In the genomic region with DNA sequence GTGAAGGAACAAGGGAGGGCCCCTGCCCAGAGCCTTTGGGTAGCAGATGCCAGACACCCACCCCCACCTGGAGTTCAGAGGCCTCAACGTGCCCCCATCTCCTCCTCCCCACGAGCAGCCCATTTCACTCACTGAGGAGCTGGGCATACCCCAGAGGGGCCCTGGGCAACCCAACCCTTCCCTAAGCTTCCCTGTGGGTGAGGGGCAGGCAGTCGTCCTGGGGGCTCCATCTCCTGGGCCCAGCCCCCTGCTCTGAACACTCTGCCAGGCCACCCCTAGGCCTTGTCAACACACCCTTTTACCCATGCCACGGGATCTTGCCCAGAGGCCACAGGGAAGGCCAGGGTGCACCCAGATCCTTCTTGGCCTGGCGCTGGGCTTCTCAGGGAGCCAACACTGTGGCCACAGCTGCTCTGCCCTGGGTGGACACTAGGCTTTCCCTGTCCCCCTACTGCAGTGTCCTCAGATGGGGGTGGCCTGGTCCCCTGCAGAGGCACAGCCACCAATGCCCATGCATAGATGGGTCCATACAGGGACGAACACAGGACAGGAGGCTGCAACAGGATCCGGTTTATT, we compare ENCODE assay signal across 1 cellular context.
TF ChIP-seq lines count a peak whose summit lies in the region.

No MANE protein-coding gene starts in this region.

TF ChIP-seq in HepG2, 621 proteins besides CTCF, POLR2A, EP300 and RAD21 (continued from another document):
- TF ChIP-seq ZXDC (CRISPR knock-in tag; IDR thresholded peaks at IDR 0.05) = 0 out of 2 replicates have a peak, but pooled peaks have one; percentile 21
- peak; percentile 21; the same call in 1 of the 2 replicates for TF ChIP-seq RBFOX2 (IDR thresholded peaks at IDR 0.05; ENCODE audit: low read depth, low read length)
- TF ChIP-seq RBM22 (optimal IDR thresholded peaks at IDR 0.05; ENCODE audit: low read length) = peak; percentile 47
- no peak for TF ChIP-seq AKNA (CRISPR knock-in tag; IDR thresholded peaks at IDR 0.05; ENCODE audit: borderline replicate concordance)
- no peak for TF ChIP-seq ZNF251 (CRISPR knock-in tag; IDR thresholded peaks at IDR 0.05)
- peak; percentile 6; the same call in 1 of the 2 replicates for TF ChIP-seq NCOA1 (CRISPR knock-in tag; IDR thresholded peaks at IDR 0.05)
- TF ChIP-seq ZNF784 (CRISPR knock-in tag; IDR thresholded peaks at IDR 0.05; ENCODE audit: borderline replicate concordance) = 0 out of 2 replicates have a peak, but pooled peaks have one; percentile 61
- no peak for TF ChIP-seq RFXAP (CRISPR knock-in tag; IDR thresholded peaks at IDR 0.05; ENCODE audit: borderline replicate concordance)
- TF ChIP-seq ZFP36L2 (CRISPR knock-in tag; IDR thresholded peaks at IDR 0.05) = no peak
- no peak; the same call in 1 of the 2 replicates for TF ChIP-seq ZFY (CRISPR knock-in tag; IDR thresholded peaks at IDR 0.05)
- peak; percentile 86 for TF ChIP-seq AGO1 (IDR thresholded peaks at IDR 0.05; ENCODE audit: low read depth, low read length, poor library complexity, severe bottlenecking)
- TF ChIP-seq, protein P1, sequence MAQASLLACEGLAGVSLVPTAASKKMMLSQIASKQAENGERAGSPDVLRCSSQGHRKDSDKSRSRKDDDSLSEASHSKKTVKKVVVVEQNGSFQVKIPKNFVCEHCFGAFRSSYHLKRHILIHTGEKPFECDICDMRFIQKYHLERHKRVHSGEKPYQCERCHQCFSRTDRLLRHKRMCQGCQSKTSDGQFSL (CRISPR knock-in tag; IDR thresholded peaks at IDR 0.05) = no peak
- TF ChIP-seq, protein P2, sequence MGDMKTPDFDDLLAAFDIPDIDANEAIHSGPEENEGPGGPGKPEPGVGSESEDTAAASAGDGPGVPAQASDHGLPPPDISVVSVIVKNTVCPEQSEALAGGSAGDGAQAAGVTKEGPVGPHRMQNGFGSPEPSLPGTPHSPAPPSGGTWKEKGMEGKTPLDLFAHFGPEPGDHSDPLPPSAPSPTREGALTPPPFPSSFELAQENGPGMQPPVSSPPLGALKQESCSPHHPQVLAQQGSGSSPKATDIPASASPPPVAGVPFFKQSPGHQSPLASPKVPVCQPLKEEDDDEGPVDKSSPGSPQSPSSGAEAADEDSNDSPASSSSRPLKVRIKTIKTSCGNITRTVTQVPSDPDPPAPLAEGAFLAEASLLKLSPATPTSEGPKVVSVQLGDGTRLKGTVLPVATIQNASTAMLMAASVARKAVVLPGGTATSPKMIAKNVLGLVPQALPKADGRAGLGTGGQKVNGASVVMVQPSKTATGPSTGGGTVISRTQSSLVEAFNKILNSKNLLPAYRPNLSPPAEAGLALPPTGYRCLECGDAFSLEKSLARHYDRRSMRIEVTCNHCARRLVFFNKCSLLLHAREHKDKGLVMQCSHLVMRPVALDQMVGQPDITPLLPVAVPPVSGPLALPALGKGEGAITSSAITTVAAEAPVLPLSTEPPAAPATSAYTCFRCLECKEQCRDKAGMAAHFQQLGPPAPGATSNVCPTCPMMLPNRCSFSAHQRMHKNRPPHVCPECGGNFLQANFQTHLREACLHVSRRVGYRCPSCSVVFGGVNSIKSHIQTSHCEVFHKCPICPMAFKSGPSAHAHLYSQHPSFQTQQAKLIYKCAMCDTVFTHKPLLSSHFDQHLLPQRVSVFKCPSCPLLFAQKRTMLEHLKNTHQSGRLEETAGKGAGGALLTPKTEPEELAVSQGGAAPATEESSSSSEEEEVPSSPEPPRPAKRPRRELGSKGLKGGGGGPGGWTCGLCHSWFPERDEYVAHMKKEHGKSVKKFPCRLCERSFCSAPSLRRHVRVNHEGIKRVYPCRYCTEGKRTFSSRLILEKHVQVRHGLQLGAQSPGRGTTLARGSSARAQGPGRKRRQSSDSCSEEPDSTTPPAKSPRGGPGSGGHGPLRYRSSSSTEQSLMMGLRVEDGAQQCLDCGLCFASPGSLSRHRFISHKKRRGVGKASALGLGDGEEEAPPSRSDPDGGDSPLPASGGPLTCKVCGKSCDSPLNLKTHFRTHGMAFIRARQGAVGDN (CRISPR knock-in tag; IDR thresholded peaks at IDR 0.05) = no peak; the same call in 1 of the 2 replicates
- no peak for TF ChIP-seq ZNF224 (CRISPR knock-in tag; IDR thresholded peaks at IDR 0.05)
- TF ChIP-seq YEATS4 (CRISPR knock-in tag; IDR thresholded peaks at IDR 0.05; ENCODE audit: borderline replicate concordance) = no peak
- TF ChIP-seq, protein P3, sequence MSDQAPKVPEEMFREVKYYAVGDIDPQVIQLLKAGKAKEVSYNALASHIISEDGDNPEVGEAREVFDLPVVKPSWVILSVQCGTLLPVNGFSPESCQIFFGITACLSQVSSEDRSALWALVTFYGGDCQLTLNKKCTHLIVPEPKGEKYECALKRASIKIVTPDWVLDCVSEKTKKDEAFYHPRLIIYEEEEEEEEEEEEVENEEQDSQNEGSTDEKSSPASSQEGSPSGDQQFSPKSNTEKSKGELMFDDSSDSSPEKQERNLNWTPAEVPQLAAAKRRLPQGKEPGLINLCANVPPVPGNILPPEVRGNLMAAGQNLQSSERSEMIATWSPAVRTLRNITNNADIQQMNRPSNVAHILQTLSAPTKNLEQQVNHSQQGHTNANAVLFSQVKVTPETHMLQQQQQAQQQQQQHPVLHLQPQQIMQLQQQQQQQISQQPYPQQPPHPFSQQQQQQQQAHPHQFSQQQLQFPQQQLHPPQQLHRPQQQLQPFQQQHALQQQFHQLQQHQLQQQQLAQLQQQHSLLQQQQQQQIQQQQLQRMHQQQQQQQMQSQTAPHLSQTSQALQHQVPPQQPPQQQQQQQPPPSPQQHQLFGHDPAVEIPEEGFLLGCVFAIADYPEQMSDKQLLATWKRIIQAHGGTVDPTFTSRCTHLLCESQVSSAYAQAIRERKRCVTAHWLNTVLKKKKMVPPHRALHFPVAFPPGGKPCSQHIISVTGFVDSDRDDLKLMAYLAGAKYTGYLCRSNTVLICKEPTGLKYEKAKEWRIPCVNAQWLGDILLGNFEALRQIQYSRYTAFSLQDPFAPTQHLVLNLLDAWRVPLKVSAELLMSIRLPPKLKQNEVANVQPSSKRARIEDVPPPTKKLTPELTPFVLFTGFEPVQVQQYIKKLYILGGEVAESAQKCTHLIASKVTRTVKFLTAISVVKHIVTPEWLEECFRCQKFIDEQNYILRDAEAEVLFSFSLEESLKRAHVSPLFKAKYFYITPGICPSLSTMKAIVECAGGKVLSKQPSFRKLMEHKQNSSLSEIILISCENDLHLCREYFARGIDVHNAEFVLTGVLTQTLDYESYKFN (CRISPR knock-in tag; conservative IDR thresholded peaks at IDR 0.05) = no peak
- TF ChIP-seq RAD51 (IDR thresholded peaks at IDR 0.05; ENCODE audit: borderline replicate concordance) = no peak
- peak; percentile 1; the same call in 1 of the 2 replicates for TF ChIP-seq ZNF501 (CRISPR knock-in tag; IDR thresholded peaks at IDR 0.05)
- 0 out of 2 replicates have a peak, but pooled peaks have one; percentile 1 for TF ChIP-seq HOXA3 (CRISPR knock-in tag; IDR thresholded peaks at IDR 0.05)
- peak; percentile 48 for TF ChIP-seq POLR2G (IDR thresholded peaks at IDR 0.05; ENCODE audit: low read depth, low read length)
- 0 out of 2 replicates have a peak, but pooled peaks have one; percentile 4 for TF ChIP-seq GABPB1 (CRISPR knock-in tag; IDR thresholded peaks at IDR 0.05)
